28 cellular contexts compared by ENCODE assay signal in genomic region chr4:154205471-154205870, GRCh38.
DNase-seq lines count a peak whose midpoint lies in the region; ATAC-seq and TF ChIP-seq lines count a peak whose summit lies in the region.
"Had no signal": no experiment of that assay in that cellular context is flagged by ENCODE, and none has a peak within 500 bp of the region (broad histone marks: within the 10 kb centered on the region; RNA-seq: fewer than 3 reads in every experiment).

No MANE protein-coding gene starts in this region.

- H3K27ac ChIP-seq in mesodermal cell (ENCODE audit: low read depth, low read length, severe bottlenecking) = peak overlapping the region; percentile 50
- H3K27ac ChIP-seq: colonic mucosa, esophagus squamous epithelium, KMS-11, prostate gland, SJSA1, upper lobe of left lung had no signal

- no peaks in the 10 kb centered on the region for H3K36me3 Mint-ChIP-seq in natural killer cell
- H3K36me3 Mint-ChIP-seq: T-cell had no signal

- H3K36me3 ChIP-seq in mesodermal cell (ENCODE audit: control insufficient read depth, insufficient read depth, low read length) = no peaks in the 10 kb centered on the region
- H3K36me3 ChIP-seq: colonic mucosa, esophagus squamous epithelium, prostate gland, SJSA1, upper lobe of left lung had no signal

- no peak for TF ChIP-seq CTCF in cardiac fibroblast (IDR thresholded peaks at IDR 0.05; ENCODE audit: low read depth, low read length)
- TF ChIP-seq CTCF in natural killer cell (IDR thresholded peaks at IDR 0.05) = no peak

- H3K9me3 ChIP-seq in mesodermal cell (ENCODE audit: control insufficient read depth, low read length) = no peaks in the 10 kb centered on the region
- H3K9me3 ChIP-seq: colonic mucosa, esophagus squamous epithelium, prostate gland, SJSA1, upper lobe of left lung had no signal

- DNase-seq in EH (ENCODE audit: low read depth) = peak; percentile 2
- peak; percentile 71 for DNase-seq in OCI-M1 (lab: John Stamatoyannopoulos, UW)
- peak; percentile 10 to 36 for DNase-seq in cardiac fibroblast (ENCODE audit: low read depth in 2 of 2)
- DNase-seq in AG20443 (ENCODE audit: low spot score) = no peak
- DNase-seq in natural killer cell = no peak
- DNase-seq: activated CD4-positive, CD25-positive, alpha-beta regulatory T cell treated with anti-CD3 and anti-CD28 coated beads, Interleukin-2, amount 50 U/mL, for 72 hours; activated CD8-positive, alpha-beta memory T cell treated with anti-CD3 and anti-CD28 coated beads for 24 hours; activated gamma-delta T cell treated with Interleukin-2 at 50 U/mL for 16 hours; activated naive CD8-positive, alpha-beta T cell treated with anti-CD3 and anti-CD28 coated beads, Interleukin-2, amount 50 U/mL, for 24 hours; activated T-cell treated with anti-CD3 and anti-CD28 coated beads, Interleukin-2, amount 50 U/mL, for 1 hour; colonic mucosa; COR-L47; DMS79 treated with DMSO at 0.1 percent for 48 hours; esophagus squamous epithelium; kidney; NCI-H1694 treated with DMSO at 0.1 percent for 48 hours; NCI-H2171 treated with DMSO at 0.1 percent for 48 hours; NCI-H524 treated with DMSO at 0.1 percent for 48 hours; T-cell; upper lobe of left lung had no signal

- no peaks in the 10 kb centered on the region for H3K4me1 ChIP-seq in mesodermal cell (ENCODE audit: control insufficient read depth, insufficient read depth, low read length, poor library complexity, severe bottlenecking)
- H3K4me1 ChIP-seq: colonic mucosa, esophagus squamous epithelium, prostate gland, SJSA1 had no signal

- H3K4me1 Mint-ChIP-seq in natural killer cell = no peaks in the 10 kb centered on the region
- H3K4me1 Mint-ChIP-seq: activated naive CD8-positive, alpha-beta T cell treated with anti-CD3 and anti-CD28 coated beads, Interleukin-2, amount 50 U/mL, for 24 hours; T-cell had no signal

- H3K27me3 Mint-ChIP-seq in natural killer cell (ENCODE audit: low read depth in 2 of 2) = peaks cover 0 to 3% of the 10 kb centered on the region in 2 donors

- no peak overlapping the region for H3K27ac Mint-ChIP-seq in natural killer cell
- H3K27ac Mint-ChIP-seq: activated naive CD8-positive, alpha-beta T cell treated with anti-CD3 and anti-CD28 coated beads, Interleukin-2, amount 50 U/mL, for 24 hours; T-cell had no signal

- no peak for ATAC-seq in GM21367 (IDR thresholded peaks at IDR 0.05; ENCODE audit: unreplicated experiment)
- ATAC-seq in GM18907 (IDR thresholded peaks at IDR 0.05; ENCODE audit: unreplicated experiment) = no peak
- no peak for ATAC-seq in natural killer cell
- ATAC-seq: activated naive CD8-positive, alpha-beta T cell treated with anti-CD3 and anti-CD28 coated beads, Interleukin-2, amount 50 U/mL, for 24 hours; GM12878; T-cell had no signal

- H3K4me3 ChIP-seq in cardiac fibroblast (replicated peaks in 1 of 2; ENCODE audit: low read depth in 2 of 2, low read length in 2 of 2) = no peak overlapping the region
- H3K4me3 ChIP-seq in mesodermal cell (ENCODE audit: extremely low read depth, insufficient read depth, low read length, poor library complexity, severe bottlenecking) = no peak overlapping the region
- H3K4me3 ChIP-seq: colonic mucosa, esophagus squamous epithelium, GM12878, lung, prostate gland, SJSA1, upper lobe of left lung had no signal

- intact Hi-C loops in natural killer cell (cut with micrococcal nuclease) = no loop called here

- 88 to 95% methylated on average over 2 to 3 of the region's 3 CpGs for WGBS in mesodermal cell (ENCODE audit: insufficient coverage in 2 of 2), 2 experiments

- no peak overlapping the region for H3K4me3 Mint-ChIP-seq in natural killer cell
- H3K4me3 Mint-ChIP-seq: activated naive CD8-positive, alpha-beta T cell treated with anti-CD3 and anti-CD28 coated beads, Interleukin-2, amount 50 U/mL, for 24 hours; T-cell had no signal

- H3K9me3 Mint-ChIP-seq in natural killer cell = no peaks in the 10 kb centered on the region
- H3K9me3 Mint-ChIP-seq: activated naive CD8-positive, alpha-beta T cell treated with anti-CD3 and anti-CD28 coated beads, Interleukin-2, amount 50 U/mL, for 24 hours; T-cell had no signal

Comparison
In these comparisons a context has a peak if more than half of its experiments do, and no peak if none do; other contexts are left out.
1. DNase-seq: peak in EH (single experiment), OCI-M1 (single experiment) and cardiac fibroblast (2 of 2); none in AG20443 (single experiment) and natural killer cell (single experiment).